13 cellular contexts compared by ENCODE assay signal in the genomic region with DNA sequence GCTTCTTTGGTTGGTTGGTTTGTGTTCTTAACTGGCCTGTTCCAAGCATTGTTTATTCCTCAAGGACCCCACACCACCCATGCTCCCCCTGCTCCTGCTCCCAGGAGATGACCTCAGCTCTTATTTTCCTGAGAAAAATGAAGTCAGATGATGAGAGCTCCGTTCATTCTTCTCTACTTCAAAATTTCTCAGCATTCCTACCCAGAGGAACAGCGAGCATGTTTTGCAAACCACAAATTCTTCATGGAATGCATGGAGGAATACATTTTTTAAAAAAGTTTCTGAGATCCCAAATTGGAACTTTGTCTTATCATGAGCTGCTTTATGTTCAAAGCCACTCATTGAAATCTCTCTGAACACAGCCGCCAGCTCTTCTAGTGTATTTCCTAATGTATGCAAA. TPM values are rescaled to one million over a fixed set of nuclear protein-coding genes. Genes with fewer than 3 reads are reported as not detected.
DNase-seq lines count a peak whose midpoint lies in the region; ATAC-seq and TF ChIP-seq lines count a peak whose summit lies in the region.
"Had no signal": no experiment of that assay in that cellular context is flagged by ENCODE, and none has a peak within 500 bp of the region (broad histone marks: within the 10 kb centered on the region; RNA-seq: fewer than 3 reads in every experiment).

No MANE protein-coding gene starts in this region.

- WGBS in esophagus squamous epithelium, 2 donors: 78 to 85% methylated on average over 3 of the region's 3 CpGs

- ATAC-seq in GM21619 (IDR thresholded peaks at IDR 0.05; ENCODE audit: unreplicated experiment) (no peak), GM18498 (IDR thresholded peaks at IDR 0.05; ENCODE audit: unreplicated experiment) (no peak)
- ATAC-seq: HCT116 had no signal

- H3K27ac ChIP-seq in SJCRH30 (peak overlapping the region; percentile 27; the same call in 1 of the 2 replicates), esophagus squamous epithelium (peak overlapping the region in 3 of 4 donors; percentile 46 to 70 (median 62))

- no peaks in the 10 kb centered on the region for H3K9me3 ChIP-seq in SJCRH30 (replicated peaks)
- H3K9me3 ChIP-seq in esophagus squamous epithelium: no peaks in the 10 kb centered on the region

- DNase-seq in BJ (ENCODE audit: low read depth): peak; percentile 37
- DNase-seq in SJCRH30: peak in 1 of 2 experiments; percentile 11
- no peak for DNase-seq in esophagus squamous epithelium (lab: John Stamatoyannopoulos, UW)
- peak; percentile 30 for DNase-seq in non-pigmented ciliary epithelial cell (ENCODE audit: low read depth)
- DNase-seq in H4 (ENCODE audit: low spot score): no peak
- DNase-seq in Kasumi-1 (lab: John Stamatoyannopoulos, UW): no peak
- DNase-seq: activated CD8-positive, alpha-beta memory T cell treated with anti-CD3 and anti-CD28 coated beads, Interleukin-2, amount 50 U/mL, for 48 hours; CD4-positive, alpha-beta T cell; KG1; NCI-H2107 had no signal

- no peaks in the 10 kb centered on the region for H3K36me3 ChIP-seq in BJ (ENCODE audit: control insufficient read depth, insufficient read depth, low read length)
- H3K36me3 ChIP-seq in SJCRH30: no peaks in the 10 kb centered on the region
- H3K36me3 ChIP-seq in esophagus squamous epithelium: no peaks in the 10 kb centered on the region

- intact Hi-C loops in esophagus squamous epithelium (cut with DNase I): no loop called here

- H3K4me1 ChIP-seq in SJCRH30 (peaks cover 27% of the 10 kb centered on the region), esophagus squamous epithelium (peaks cover 0 to 84% (median 45%) of the 10 kb centered on the region in 3 donors)

- CTCF ChIA-PET in BJ (lab: Yijun Ruan, JAX): interaction anchor here (0.6 kb wide), 1 partner anchor 17 kb away, joined by 3 read pairs; no protein-coding TSS in a partner anchor

- POLR2A ChIA-PET in BJ (lab: Charles Lee): no interaction called here

- no peak for TF ChIP-seq CTCF in BJ (IDR thresholded peaks at IDR 0.05; ENCODE audit: insufficient read depth, low read depth, low read length)
- no peak for TF ChIP-seq CTCF in esophagus squamous epithelium (IDR thresholded peaks at IDR 0.05)

- no peaks in the 10 kb centered on the region for H3K27me3 ChIP-seq in BJ (ENCODE audit: control insufficient read depth, insufficient read depth, low read length)
- H3K27me3 ChIP-seq in SJCRH30: no peaks in the 10 kb centered on the region
- no peaks in the 10 kb centered on the region for H3K27me3 ChIP-seq in esophagus squamous epithelium

- no peak overlapping the region for H3K4me3 ChIP-seq in BJ (ENCODE audit: low read depth, low read length)
- no peak overlapping the region for H3K4me3 ChIP-seq in SJCRH30
- H3K4me3 ChIP-seq in esophagus squamous epithelium: no peak overlapping the region

- no peak for TF ChIP-seq POLR2A in esophagus squamous epithelium (IDR thresholded peaks at IDR 0.05)

RNA-seq across cellular contexts. Expression of gene SYNE2, which starts 44.9 kb away (rescaled TPM):
- polyA plus RNA-seq in BJ (2011; rRNA removed): 3.7 and 5.2 TPM in 2 replicates
- polyA minus RNA-seq in BJ (2011; rRNA and poly(A)+ RNA removed): 12.9 and 15.5 TPM in 2 replicates
- total RNA-seq in SJCRH30 (2014; rRNA removed; shearing (Covaris generic)): 42.7 and 48.2 TPM in 2 replicates
- total RNA-seq in esophagus squamous epithelium: 100 to 1,000 TPM; 128 to 197 (median 145) TPM
- 6.1 and 10.3 TPM in 2 replicates for total RNA-seq in H4 (2014; rRNA removed; shearing (Covaris generic))

Comparison
In these comparisons a context has a peak if more than half of its experiments do, and no peak if none do; other contexts are left out.
1. DNase-seq: peak in BJ (single experiment) and non-pigmented ciliary epithelial cell (single experiment); none in esophagus squamous epithelium (single experiment), H4 (single experiment) and Kasumi-1 (0 of 2).